1 cellular context compared by ENCODE assay signal in genomic region chr5:127396490-127397155, GRCh38.
TF ChIP-seq lines count a peak whose summit lies in the region.

No MANE protein-coding gene starts in this region.

TF ChIP-seq in GM23338, 12 proteins besides CTCF, POLR2A, EP300 and RAD21:
- TF ChIP-seq EZH2 (IDR thresholded peaks at IDR 0.05; ENCODE audit: low read depth, unreplicated experiment) = no peak
- no peak for TF ChIP-seq JUNB (IDR thresholded peaks at IDR 0.05; ENCODE audit: unreplicated experiment)
